Comparison of ENCODE assay signal across 8 cellular contexts in genomic region chr14:68843471-68844209, GRCh38. TPM values are rescaled to one million over a fixed set of nuclear protein-coding genes. Genes with fewer than 3 reads are reported as not detected.
DNase-seq lines count a peak whose midpoint lies in the region; ATAC-seq and TF ChIP-seq lines count a peak whose summit lies in the region.

No MANE protein-coding gene starts in this region.

- H3K36me3 Mint-ChIP-seq in activated T-helper 2 cell treated with anti-CD3 and anti-CD28 coated beads, Interferon-gamma antibody, Interleukin-2, Interleukin-4, amounts not matched to agents 10 μg/mL and 5 μg/mL and 100 μg/mL, durations not matched to agents 14 hours and 24 hours and 36 hours (ENCODE audit: low read depth): peaks cover 4% of the 10 kb centered on the region
- no peaks in the 10 kb centered on the region for H3K36me3 Mint-ChIP-seq in stimulated activated naive CD8-positive, alpha-beta T cell treated with anti-CD3 and anti-CD28 coated beads, Interleukin-15, Interleukin-2, amounts not matched to agents 100 ng/mL and 50 ng/mL, for 24 hours (ENCODE audit: low read depth)

- no peak overlapping the region for H3K27ac Mint-ChIP-seq in activated T-helper 2 cell treated with anti-CD3 and anti-CD28 coated beads, Interferon-gamma antibody, Interleukin-2, Interleukin-4, amounts not matched to agents 10 μg/mL and 5 μg/mL and 100 μg/mL, durations not matched to agents 14 hours and 24 hours and 36 hours
- H3K27ac Mint-ChIP-seq in stimulated activated naive CD8-positive, alpha-beta T cell treated with anti-CD3 and anti-CD28 coated beads, Interleukin-15, Interleukin-2, amounts not matched to agents 100 ng/mL and 50 ng/mL, for 24 hours: peak overlapping the region; percentile 43

- peak overlapping the region; percentile 34 for H3K4me3 ChIP-seq in Jurkat, Clone E6-1 (ENCODE audit: low read length)
- peak overlapping the region; percentile 49 for H3K4me3 ChIP-seq in fibroblast of villous mesenchyme (ENCODE audit: low read depth, low read length)
- peak overlapping the region; percentile 43 for H3K4me3 ChIP-seq in neuron (ENCODE audit: low read length)

- intact Hi-C loops in activated T-helper 2 cell treated with anti-CD3 and anti-CD28 coated beads, Interferon-gamma antibody, Interleukin-2, Interleukin-4, amounts not matched to agents 10 μg/mL and 5 μg/mL and 100 μg/mL, durations not matched to agents 14 hours and 24 hours and 36 hours (cut with micrococcal nuclease): loop anchor here (2.0 kb wide), 1 partner anchor 901 kb away; no protein-coding TSS in a partner anchor

- peaks cover 8% of the 10 kb centered on the region for H3K27me3 Mint-ChIP-seq in activated T-helper 2 cell treated with anti-CD3 and anti-CD28 coated beads, Interferon-gamma antibody, Interleukin-2, Interleukin-4, amounts not matched to agents 10 μg/mL and 5 μg/mL and 100 μg/mL, durations not matched to agents 14 hours and 24 hours and 36 hours (ENCODE audit: low read depth)
- H3K27me3 Mint-ChIP-seq in stimulated activated naive CD8-positive, alpha-beta T cell treated with anti-CD3 and anti-CD28 coated beads, Interleukin-15, Interleukin-2, amounts not matched to agents 100 ng/mL and 50 ng/mL, for 24 hours: peaks cover 6% of the 10 kb centered on the region

- H3K9me3 ChIP-seq in neuron (ENCODE audit: low read length): no peaks in the 10 kb centered on the region

- ATAC-seq in HG03442 (IDR thresholded peaks at IDR 0.05; ENCODE audit: unreplicated experiment): no peak

- H3K27me3 ChIP-seq in neuron (ENCODE audit: insufficient read depth, low read length): no peaks in the 10 kb centered on the region

- TF ChIP-seq CTCF in fibroblast of villous mesenchyme (IDR thresholded peaks at IDR 0.05; ENCODE audit: insufficient read depth, low read depth, low read length): peak; percentile 93

- H3K36me3 ChIP-seq in neuron (ENCODE audit: insufficient read depth, low read length): no peaks in the 10 kb centered on the region

- no peaks in the 10 kb centered on the region for H3K9me3 Mint-ChIP-seq in activated T-helper 2 cell treated with anti-CD3 and anti-CD28 coated beads, Interferon-gamma antibody, Interleukin-2, Interleukin-4, amounts not matched to agents 10 μg/mL and 5 μg/mL and 100 μg/mL, durations not matched to agents 14 hours and 24 hours and 36 hours
- no peaks in the 10 kb centered on the region for H3K9me3 Mint-ChIP-seq in stimulated activated naive CD8-positive, alpha-beta T cell treated with anti-CD3 and anti-CD28 coated beads, Interleukin-15, Interleukin-2, amounts not matched to agents 100 ng/mL and 50 ng/mL, for 24 hours

- DNase-seq in DMS79 treated with DMSO at 0.1 percent for 48 hours (lab: John Stamatoyannopoulos, UW) (peak; percentile 91), RKO (ENCODE audit: low spot score) (peak; percentile 82), fibroblast of villous mesenchyme (ENCODE audit: low read depth) (peak; percentile 71)
- peak; percentile 29 for DNase-seq in Jurkat, Clone E6-1 (ENCODE audit: low read depth, low spot score)
- peak; percentile 59 for DNase-seq in activated T-helper 2 cell treated with anti-CD3 and anti-CD28 coated beads, Interferon-gamma antibody, Interleukin-2, Interleukin-4, amounts not matched to agents 10 μg/mL and 5 μg/mL and 100 μg/mL, durations not matched to agents 14 hours and 24 hours and 36 hours (ENCODE audit: low spot score)

- no peak overlapping the region for H3K4me3 Mint-ChIP-seq in activated T-helper 2 cell treated with anti-CD3 and anti-CD28 coated beads, Interferon-gamma antibody, Interleukin-2, Interleukin-4, amounts not matched to agents 10 μg/mL and 5 μg/mL and 100 μg/mL, durations not matched to agents 14 hours and 24 hours and 36 hours (ENCODE audit: low read depth)
- H3K4me3 Mint-ChIP-seq in stimulated activated naive CD8-positive, alpha-beta T cell treated with anti-CD3 and anti-CD28 coated beads, Interleukin-15, Interleukin-2, amounts not matched to agents 100 ng/mL and 50 ng/mL, for 24 hours: peak overlapping the region; percentile 38

- H2AFZ ChIP-seq in neuron (ENCODE audit: low read depth, low read length): peak overlapping the region; percentile 59

- H3K4me1 ChIP-seq in neuron (ENCODE audit: insufficient read depth, low read length): peaks cover 5% of the 10 kb centered on the region

- peaks cover 21% of the 10 kb centered on the region for H3K4me1 Mint-ChIP-seq in activated T-helper 2 cell treated with anti-CD3 and anti-CD28 coated beads, Interferon-gamma antibody, Interleukin-2, Interleukin-4, amounts not matched to agents 10 μg/mL and 5 μg/mL and 100 μg/mL, durations not matched to agents 14 hours and 24 hours and 36 hours (ENCODE audit: low read depth)
- H3K4me1 Mint-ChIP-seq in stimulated activated naive CD8-positive, alpha-beta T cell treated with anti-CD3 and anti-CD28 coated beads, Interleukin-15, Interleukin-2, amounts not matched to agents 100 ng/mL and 50 ng/mL, for 24 hours (ENCODE audit: low read depth): peaks cover 48% of the 10 kb centered on the region

RNA-seq across cellular contexts. Expression of gene ZFP36L1, which starts 50.8 kb away (rescaled TPM):
- polyA plus RNA-seq in Jurkat, Clone E6-1 (2012; ENCODE audit: insufficient read depth, insufficient read length): 23.3 TPM
- total RNA-seq in activated T-helper 2 cell treated with anti-CD3 and anti-CD28 coated beads, Interferon-gamma antibody, Interleukin-2, Interleukin-4, amounts not matched to agents 10 μg/mL and 5 μg/mL and 100 μg/mL, durations not matched to agents 14 hours and 24 hours and 36 hours: 70.0 and 73.4 TPM in 2 replicates
- 24.2 and 44.5 TPM in 2 replicates for total RNA-seq in fibroblast of villous mesenchyme

Comparison
In these comparisons a context has a peak if more than half of its experiments do, and no peak if none do; other contexts are left out.
1. DNase-seq: peak in every context shown above with its lines; median percentile 91 in DMS79 treated with DMSO at 0.1 percent for 48 hours; 82 in RKO; 71 in fibroblast of villous mesenchyme; 59 in activated T-helper 2 cell treated with anti-CD3 and anti-CD28 coated beads, Interferon-gamma antibody, Interleukin-2, Interleukin-4, amounts not matched to agents 10 μg/mL and 5 μg/mL and 100 μg/mL, durations not matched to agents 14 hours and 24 hours and 36 hours; 29 in Jurkat, Clone E6-1.